1 cellular context compared by ENCODE assay signal in genomic region chr17:42304187-42305030, GRCh38.
TF ChIP-seq lines count a peak whose summit lies in the region.

No MANE protein-coding gene starts in this region.

TF ChIP-seq in HepG2, 621 proteins besides CTCF, POLR2A, EP300 and RAD21 (continued from another document):
- TF ChIP-seq ATM (IDR thresholded peaks at IDR 0.05; ENCODE audit: borderline replicate concordance) (no peak), ZNF333 (CRISPR knock-in tag; IDR thresholded peaks at IDR 0.05; ENCODE audit: borderline replicate concordance) (0 out of 2 replicates have a peak, but pooled peaks have one; percentile 54), PCBP1 (IDR thresholded peaks at IDR 0.05; ENCODE audit: borderline replicate concordance, low read depth, low read length) (no peak), CAMTA2 (CRISPR knock-in tag; IDR thresholded peaks at IDR 0.05; ENCODE audit: borderline replicate concordance) (no peak), ZNF772 (CRISPR knock-in tag; IDR thresholded peaks at IDR 0.05) (no peak), GABPB1 (CRISPR knock-in tag; IDR thresholded peaks at IDR 0.05) (no peak; the same call in 1 of the 2 replicates), TEAD2 (CRISPR knock-in tag; IDR thresholded peaks at IDR 0.05) (no peak), DRAP1 (CRISPR knock-in tag; IDR thresholded peaks at IDR 0.05) (peak; percentile 50; the same call in 1 of the 2 replicates), ZNF350 (CRISPR knock-in tag; IDR thresholded peaks at IDR 0.05; ENCODE audit: borderline replicate concordance, low read depth) (no peak), ZNF441 (CRISPR knock-in tag; IDR thresholded peaks at IDR 0.05; ENCODE audit: borderline replicate concordance) (no peak), HNRNPH1 (optimal IDR thresholded peaks at IDR 0.05; ENCODE audit: low read depth, low read length) (no peak), JUN (CRISPR knock-in tag; IDR thresholded peaks at IDR 0.05) (no peak), NPAS2 (CRISPR knock-in tag; IDR thresholded peaks at IDR 0.05; ENCODE audit: borderline replicate concordance) (no peak), ZNF713 (CRISPR knock-in tag; IDR thresholded peaks at IDR 0.05) (no peak), CENPBD1 (CRISPR knock-in tag; IDR thresholded peaks at IDR 0.05; ENCODE audit: borderline replicate concordance, low read depth) (no peak), ZEB1 (IDR thresholded peaks at IDR 0.05; ENCODE audit: insufficient replicate concordance, low read depth) (peak; percentile 35), CENPX (CRISPR knock-in tag; IDR thresholded peaks at IDR 0.05) (no peak)
